In the genomic region with DNA sequence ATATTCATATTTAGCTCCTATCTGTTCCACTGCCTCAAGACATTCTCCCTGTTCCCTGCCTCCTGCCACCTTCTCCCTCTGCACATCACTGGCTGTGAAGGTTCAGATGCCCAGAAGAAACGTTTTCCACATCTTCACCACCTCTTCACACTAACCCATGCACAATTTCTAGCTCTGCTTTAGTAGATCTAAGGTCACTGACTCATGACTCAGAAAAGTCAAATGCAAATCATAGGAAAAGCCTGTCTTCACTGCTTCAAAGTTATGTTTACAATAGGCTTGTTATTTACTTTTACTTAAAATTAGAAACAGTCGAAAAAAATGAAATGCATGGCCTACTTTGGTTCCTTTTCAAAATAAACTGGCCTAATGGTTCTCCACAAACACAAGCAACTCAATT, we compare ENCODE assay signal across 8 cellular contexts. TPM values are rescaled to one million over a fixed set of nuclear protein-coding genes. Genes with fewer than 3 reads are reported as not detected.
DNase-seq lines count a peak whose midpoint lies in the region; ATAC-seq and TF ChIP-seq lines count a peak whose summit lies in the region.

No MANE protein-coding gene starts in this region.

- POLR2A ChIA-PET in CD8-positive, alpha-beta T cell (lab: Charles Lee) = interaction anchor here (1.3 kb wide), 1 partner anchor 12 kb away, joined by 3 read pairs; no protein-coding TSS in a partner anchor

- peaks cover 5% of the 10 kb centered on the region for H3F3A ChIP-seq in neural progenitor cell (ENCODE audit: low read depth)

- H3K27me3 Mint-ChIP-seq in Calu3 (ENCODE audit: unreplicated experiment) = no peaks in the 10 kb centered on the region
- H3K27me3 Mint-ChIP-seq in neural progenitor cell (ENCODE audit: insufficient read depth, low read depth) = peaks cover 6% of the 10 kb centered on the region
- H3K27me3 Mint-ChIP-seq in CD8-positive, alpha-beta T cell (ENCODE audit: low read depth) = peaks cover 25% of the 10 kb centered on the region

- DNase-seq in Calu3 = no peak
- peak; percentile 65 for DNase-seq in LHCN-M2 (ENCODE audit: low read depth)
- DNase-seq in neural progenitor cell (ENCODE audit: low spot score) = no peak
- no peak for DNase-seq in activated CD4-positive, alpha-beta T cell treated with anti-CD3 and anti-CD28 coated beads, Interleukin-2, amount 50 U/mL, for 4 hours
- no peak for DNase-seq in central memory CD4-positive, alpha-beta T cell
- DNase-seq in NCI-H1105 treated with DMSO at 0.1 percent for 48 hours (lab: John Stamatoyannopoulos, UW) = no peak
- DNase-seq in CD8-positive, alpha-beta T cell = no peak

- BruUV-seq in Calu3 (replicated peaks; lab: Mats Ljungman, UMichigan) = TSS peak; percentile 57

- H3K4me3 Mint-ChIP-seq in Calu3 (ENCODE audit: low read depth, unreplicated experiment) = peak overlapping the region; percentile 40
- peak overlapping the region; percentile 48 for H3K4me3 Mint-ChIP-seq in neural progenitor cell
- no peak overlapping the region for H3K4me3 Mint-ChIP-seq in CD8-positive, alpha-beta T cell

- H3K27ac ChIP-seq in neural progenitor cell = no peak overlapping the region
- H3K27ac ChIP-seq in CD8-positive, alpha-beta T cell (ENCODE audit: low read depth, low read length) = no peak overlapping the region

- no peak overlapping the region for H3K4me2 ChIP-seq in neural progenitor cell

- intact Hi-C loops in Calu3 (cut with micrococcal nuclease; ENCODE audit: unreplicated experiment) = no loop called here
- intact Hi-C loops in CD8-positive, alpha-beta T cell (cut with DNase I, micrococcal nuclease) = loop anchor here in 1 of 2 experiments (5.0 kb wide), 1 partner anchor 40 kb away; the partner anchor contains the start of genes FKBP14 and PLEKHA8

- no peaks in the 10 kb centered on the region for H3K36me3 ChIP-seq in endocrine pancreas (ENCODE audit: control insufficient read depth, insufficient read depth, low read length)
- no peaks in the 10 kb centered on the region for H3K36me3 ChIP-seq in neural progenitor cell
- H3K36me3 ChIP-seq in CD8-positive, alpha-beta T cell (ENCODE audit: insufficient read depth, low read length) = no peaks in the 10 kb centered on the region

- H3K9me3 ChIP-seq in endocrine pancreas (ENCODE audit: control insufficient read depth, low read length) = no peaks in the 10 kb centered on the region
- no peaks in the 10 kb centered on the region for H3K9me3 ChIP-seq in neural progenitor cell (ENCODE audit: low read depth)
- no peaks in the 10 kb centered on the region for H3K9me3 ChIP-seq in CD8-positive, alpha-beta T cell (ENCODE audit: low read length)

- CTCF ChIA-PET in Calu3 (lab: Charles Lee) = interaction anchor here (0.6 to 2.0 kb wide), 3 partner anchors 18 to 172 kb away, joined by 3 to 9 read pairs (median 5); no protein-coding TSS in a partner anchor
- CTCF ChIA-PET in CD8-positive, alpha-beta T cell (lab: Charles Lee) = interaction anchor here (1.4 kb wide), 1 partner anchor 9 kb away, joined by 4 read pairs; no protein-coding TSS in a partner anchor

- H3K36me3 Mint-ChIP-seq in Calu3 (ENCODE audit: insufficient read depth, unreplicated experiment) (peaks cover 42% of the 10 kb centered on the region), neural progenitor cell (peaks cover 21% of the 10 kb centered on the region)
- peaks cover 3% of the 10 kb centered on the region for H3K36me3 Mint-ChIP-seq in CD8-positive, alpha-beta T cell

- peaks cover 6% of the 10 kb centered on the region for H4K20me1 ChIP-seq in neural progenitor cell (ENCODE audit: low read depth)

- no peak for ATAC-seq in CD8-positive, alpha-beta T cell

- peaks cover 76% of the 10 kb centered on the region for H3K79me2 ChIP-seq in neural progenitor cell (ENCODE audit: low read depth)

- TF ChIP-seq CTCF in Calu3 (IDR thresholded peaks at IDR 0.05; ENCODE audit: unreplicated experiment) = no peak
- TF ChIP-seq CTCF in neural progenitor cell (IDR thresholded peaks at IDR 0.05) = no peak
- TF ChIP-seq CTCF in CD8-positive, alpha-beta T cell (IDR thresholded peaks at IDR 0.05) = no peak

- peaks cover 50% of the 10 kb centered on the region for H3K4me1 Mint-ChIP-seq in Calu3 (ENCODE audit: low read depth, unreplicated experiment)
- peaks cover 23% of the 10 kb centered on the region for H3K4me1 Mint-ChIP-seq in neural progenitor cell
- peaks cover 24% of the 10 kb centered on the region for H3K4me1 Mint-ChIP-seq in CD8-positive, alpha-beta T cell (ENCODE audit: low read depth)

- H2AFZ ChIP-seq in neural progenitor cell (replicated peaks) = no peak overlapping the region

- H3K4me3 ChIP-seq in endocrine pancreas (ENCODE audit: control insufficient read depth, insufficient read depth, low read length) (peak overlapping the region; percentile 25), neural progenitor cell (no peak overlapping the region)
- H3K4me3 ChIP-seq in CD8-positive, alpha-beta T cell (ENCODE audit: low read depth, low read length) = no peak overlapping the region

- H3K9me3 Mint-ChIP-seq in Calu3 (ENCODE audit: low read depth, unreplicated experiment) (no peaks in the 10 kb centered on the region), neural progenitor cell (peaks cover 7% of the 10 kb centered on the region)
- no peaks in the 10 kb centered on the region for H3K9me3 Mint-ChIP-seq in CD8-positive, alpha-beta T cell

- H3K4me1 ChIP-seq in endocrine pancreas (ENCODE audit: control insufficient read depth, insufficient read depth, low read length) (peaks cover 6% of the 10 kb centered on the region), neural progenitor cell (peaks cover 12% of the 10 kb centered on the region)
- H3K4me1 ChIP-seq in CD8-positive, alpha-beta T cell (ENCODE audit: insufficient read depth, low read length) = peaks cover 13% of the 10 kb centered on the region

- no peak overlapping the region for H3K9ac ChIP-seq in endocrine pancreas (ENCODE audit: control insufficient read depth, insufficient read depth, low read length)
- H3K9ac ChIP-seq in neural progenitor cell = no peak overlapping the region

- H3K27ac Mint-ChIP-seq in Calu3 (ENCODE audit: unreplicated experiment) (peak overlapping the region; percentile 98), neural progenitor cell (peak overlapping the region; percentile 27)
- no peak overlapping the region for H3K27ac Mint-ChIP-seq in CD8-positive, alpha-beta T cell

- H3K27me3 ChIP-seq in endocrine pancreas (ENCODE audit: control insufficient read depth, insufficient read depth, low read length) (no peaks in the 10 kb centered on the region), neural progenitor cell (no peaks in the 10 kb centered on the region)
- H3K27me3 ChIP-seq in CD8-positive, alpha-beta T cell (ENCODE audit: insufficient read depth, low read length) = no peaks in the 10 kb centered on the region

RNA-seq across cellular contexts. Expression of gene SCRN1, which starts 2.5 kb away (rescaled TPM):
- 116 and 130 TPM in 2 replicates for total RNA-seq in Calu3 (2022)
- total RNA-seq in LHCN-M2 (2014; rRNA removed) = 149 and 157 TPM in 2 replicates
- polyA plus RNA-seq in LHCN-M2 (2012) = 106 TPM
- 95.9 and 106 TPM in 2 replicates for total RNA-seq in neural progenitor cell (ENCODE audit: low replicate concordance)
- total RNA-seq in CD8-positive, alpha-beta T cell = 1 to 10 TPM; 5.7 to 6.8 TPM

RNA-seq across cellular contexts. Expression of gene FKBP14, which starts 39.4 kb away (rescaled TPM):
- total RNA-seq in Calu3 (2022) = 26.2 and 30.5 TPM in 2 replicates
- 24.6 and 28.9 TPM in 2 replicates for total RNA-seq in LHCN-M2 (2014; rRNA removed)
- polyA plus RNA-seq in LHCN-M2 (2012) = 10.2 TPM
- total RNA-seq in neural progenitor cell (ENCODE audit: low replicate concordance) = 4.0 and 4.5 TPM in 2 replicates
- 1 to 10 TPM; 5.7 to 6.1 TPM for total RNA-seq in CD8-positive, alpha-beta T cell

RNA-seq across cellular contexts. Expression of gene PLEKHA8, which starts 41.1 kb away (rescaled TPM):
- total RNA-seq in Calu3 (2022) (25.0 and 27.6 TPM in 2 replicates), LHCN-M2 (2014; rRNA removed) (10.6 and 11.3 TPM in 2 replicates), neural progenitor cell (ENCODE audit: low replicate concordance) (53.5 and 62.7 TPM in 2 replicates)
- polyA plus RNA-seq in LHCN-M2 (2012) = 5.7 TPM
- total RNA-seq in CD8-positive, alpha-beta T cell = 1 to 10 TPM; 3.7 to 4.2 TPM

Comparison
In these comparisons a context has a peak if more than half of its experiments do, and no peak if none do; other contexts are left out.
1. RNA of gene SCRN1, which starts 2.5 kb away (total RNA-seq): 149 to 157 TPM in LHCN-M2, 116 to 130 TPM in Calu3 and 95.9 to 106 TPM in neural progenitor cell; 5.7 to 6.8 TPM in CD8-positive, alpha-beta T cell; every median in the first group is over 10 times any median in the second.